ENCODE assay signal across 1 cellular context in genomic region chr19:34998224-34998623, GRCh38.
A peak's percentile ranks its signal among the peaks of the same experiment; 100 is the strongest.
TF ChIP-seq lines count a peak whose summit lies in the region.

No MANE protein-coding gene starts in this region.

TF ChIP-seq in WTC11, 78 proteins besides CTCF, POLR2A, EP300 and RAD21:
- peak; percentile 75; the same call in 1 of the 2 replicates for TF ChIP-seq ZNF121 (CRISPR knock-in tag; IDR thresholded peaks at IDR 0.05)
TF ChIP-seq in WTC11: peak in this region for 1; not testable (repeated sequence) for 77.
